1 cellular context compared by ENCODE assay signal in the genomic region with DNA sequence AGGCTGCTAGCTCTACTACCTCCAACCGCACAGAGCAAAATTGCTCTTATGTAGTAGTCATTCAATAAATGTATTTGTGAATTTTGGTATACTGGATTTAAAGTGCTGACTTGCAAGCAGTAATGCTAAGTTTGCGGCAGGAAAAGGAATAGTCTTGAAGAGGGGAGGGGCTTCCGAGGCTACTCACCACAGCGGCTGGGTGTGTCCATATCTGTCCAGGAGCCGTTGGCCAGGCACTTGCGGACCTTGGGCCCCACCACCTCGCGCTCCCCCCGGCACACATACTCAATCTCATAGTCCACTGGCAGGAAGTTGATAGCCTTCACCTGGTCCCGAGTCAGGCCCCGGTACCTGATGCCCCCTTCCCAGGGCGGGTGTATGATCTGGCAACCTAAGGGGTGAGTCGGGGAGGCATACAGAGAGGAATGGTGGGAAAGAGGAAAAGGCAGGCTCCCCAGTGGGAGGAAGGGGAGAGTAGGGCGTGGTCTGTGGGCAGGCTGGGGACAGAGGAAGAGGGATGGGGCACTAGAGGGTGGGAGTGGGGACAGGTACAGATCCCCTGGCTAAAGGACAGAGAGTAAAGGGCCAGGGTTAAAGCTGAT.
TF ChIP-seq lines count a peak whose summit lies in the region.

No MANE protein-coding gene starts in this region.

TF ChIP-seq in HepG2, 621 proteins besides CTCF, POLR2A, EP300 and RAD21:
- TF ChIP-seq KDM5B (CRISPR knock-in tag; IDR thresholded peaks at IDR 0.05; ENCODE audit: borderline replicate concordance) (no peak), SPEN (CRISPR knock-in tag; IDR thresholded peaks at IDR 0.05; ENCODE audit: low read depth) (no peak), ZNF776 (CRISPR knock-in tag; IDR thresholded peaks at IDR 0.05) (no peak), CENPT (CRISPR knock-in tag; IDR thresholded peaks at IDR 0.05; ENCODE audit: low read depth) (no peak), MAFK (conservative IDR thresholded peaks at IDR 0.05 in 1 of 2, IDR thresholded peaks at IDR 0.05 in 1 of 2; ENCODE audit: low read length in 2 of 2) (peak in 1 of 2 experiments; percentile 23; a peak in 1 of 4 replicates), MBD4 (IDR thresholded peaks at IDR 0.05; ENCODE audit: borderline replicate concordance, low read length) (no peak), RFX1 (IDR thresholded peaks at IDR 0.05) (no peak), ZNF121 (CRISPR knock-in tag; IDR thresholded peaks at IDR 0.05) (no peak), NFE2L1 (CRISPR knock-in tag; IDR thresholded peaks at IDR 0.05; ENCODE audit: borderline replicate concordance) (no peak), PCBP2 (optimal IDR thresholded peaks at IDR 0.05; ENCODE audit: low read depth, low read length, poor library complexity, severe bottlenecking) (no peak), ZBTB38 (CRISPR knock-in tag; IDR thresholded peaks at IDR 0.05) (no peak), PRMT3 (CRISPR knock-in tag; IDR thresholded peaks at IDR 0.05; ENCODE audit: borderline replicate concordance, low read depth) (no peak)
- TF ChIP-seq, protein P1, sequence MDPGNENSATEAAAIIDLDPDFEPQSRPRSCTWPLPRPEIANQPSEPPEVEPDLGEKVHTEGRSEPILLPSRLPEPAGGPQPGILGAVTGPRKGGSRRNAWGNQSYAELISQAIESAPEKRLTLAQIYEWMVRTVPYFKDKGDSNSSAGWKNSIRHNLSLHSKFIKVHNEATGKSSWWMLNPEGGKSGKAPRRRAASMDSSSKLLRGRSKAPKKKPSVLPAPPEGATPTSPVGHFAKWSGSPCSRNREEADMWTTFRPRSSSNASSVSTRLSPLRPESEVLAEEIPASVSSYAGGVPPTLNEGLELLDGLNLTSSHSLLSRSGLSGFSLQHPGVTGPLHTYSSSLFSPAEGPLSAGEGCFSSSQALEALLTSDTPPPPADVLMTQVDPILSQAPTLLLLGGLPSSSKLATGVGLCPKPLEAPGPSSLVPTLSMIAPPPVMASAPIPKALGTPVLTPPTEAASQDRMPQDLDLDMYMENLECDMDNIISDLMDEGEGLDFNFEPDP (CRISPR knock-in tag; conservative IDR thresholded peaks at IDR 0.05), result 0 out of 2 replicates have a peak, but pooled peaks have one; percentile 28
- TF ChIP-seq, protein P2, sequence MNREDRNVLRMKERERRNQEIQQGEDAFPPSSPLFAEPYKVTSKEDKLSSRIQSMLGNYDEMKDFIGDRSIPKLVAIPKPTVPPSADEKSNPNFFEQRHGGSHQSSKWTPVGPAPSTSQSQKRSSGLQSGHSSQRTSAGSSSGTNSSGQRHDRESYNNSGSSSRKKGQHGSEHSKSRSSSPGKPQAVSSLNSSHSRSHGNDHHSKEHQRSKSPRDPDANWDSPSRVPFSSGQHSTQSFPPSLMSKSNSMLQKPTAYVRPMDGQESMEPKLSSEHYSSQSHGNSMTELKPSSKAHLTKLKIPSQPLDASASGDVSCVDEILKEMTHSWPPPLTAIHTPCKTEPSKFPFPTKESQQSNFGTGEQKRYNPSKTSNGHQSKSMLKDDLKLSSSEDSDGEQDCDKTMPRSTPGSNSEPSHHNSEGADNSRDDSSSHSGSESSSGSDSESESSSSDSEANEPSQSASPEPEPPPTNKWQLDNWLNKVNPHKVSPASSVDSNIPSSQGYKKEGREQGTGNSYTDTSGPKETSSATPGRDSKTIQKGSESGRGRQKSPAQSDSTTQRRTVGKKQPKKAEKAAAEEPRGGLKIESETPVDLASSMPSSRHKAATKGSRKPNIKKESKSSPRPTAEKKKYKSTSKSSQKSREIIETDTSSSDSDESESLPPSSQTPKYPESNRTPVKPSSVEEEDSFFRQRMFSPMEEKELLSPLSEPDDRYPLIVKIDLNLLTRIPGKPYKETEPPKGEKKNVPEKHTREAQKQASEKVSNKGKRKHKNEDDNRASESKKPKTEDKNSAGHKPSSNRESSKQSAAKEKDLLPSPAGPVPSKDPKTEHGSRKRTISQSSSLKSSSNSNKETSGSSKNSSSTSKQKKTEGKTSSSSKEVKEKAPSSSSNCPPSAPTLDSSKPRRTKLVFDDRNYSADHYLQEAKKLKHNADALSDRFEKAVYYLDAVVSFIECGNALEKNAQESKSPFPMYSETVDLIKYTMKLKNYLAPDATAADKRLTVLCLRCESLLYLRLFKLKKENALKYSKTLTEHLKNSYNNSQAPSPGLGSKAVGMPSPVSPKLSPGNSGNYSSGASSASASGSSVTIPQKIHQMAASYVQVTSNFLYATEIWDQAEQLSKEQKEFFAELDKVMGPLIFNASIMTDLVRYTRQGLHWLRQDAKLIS (CRISPR knock-in tag; IDR thresholded peaks at IDR 0.05), result no peak
- TF ChIP-seq, protein P3, sequence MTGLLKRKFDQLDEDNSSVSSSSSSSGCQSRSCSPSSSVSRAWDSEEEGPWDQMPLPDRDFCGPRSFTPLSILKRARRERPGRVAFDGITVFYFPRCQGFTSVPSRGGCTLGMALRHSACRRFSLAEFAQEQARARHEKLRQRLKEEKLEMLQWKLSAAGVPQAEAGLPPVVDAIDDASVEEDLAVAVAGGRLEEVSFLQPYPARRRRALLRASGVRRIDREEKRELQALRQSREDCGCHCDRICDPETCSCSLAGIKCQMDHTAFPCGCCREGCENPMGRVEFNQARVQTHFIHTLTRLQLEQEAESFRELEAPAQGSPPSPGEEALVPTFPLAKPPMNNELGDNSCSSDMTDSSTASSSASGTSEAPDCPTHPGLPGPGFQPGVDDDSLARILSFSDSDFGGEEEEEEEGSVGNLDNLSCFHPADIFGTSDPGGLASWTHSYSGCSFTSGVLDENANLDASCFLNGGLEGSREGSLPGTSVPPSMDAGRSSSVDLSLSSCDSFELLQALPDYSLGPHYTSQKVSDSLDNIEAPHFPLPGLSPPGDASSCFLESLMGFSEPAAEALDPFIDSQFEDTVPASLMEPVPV (CRISPR knock-in tag; IDR thresholded peaks at IDR 0.05), result no peak
- TF ChIP-seq, protein P4, sequence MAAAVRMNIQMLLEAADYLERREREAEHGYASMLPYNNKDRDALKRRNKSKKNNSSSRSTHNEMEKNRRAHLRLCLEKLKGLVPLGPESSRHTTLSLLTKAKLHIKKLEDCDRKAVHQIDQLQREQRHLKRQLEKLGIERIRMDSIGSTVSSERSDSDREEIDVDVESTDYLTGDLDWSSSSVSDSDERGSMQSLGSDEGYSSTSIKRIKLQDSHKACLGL (CRISPR knock-in tag; IDR thresholded peaks at IDR 0.05), result no peak
